ENCODE assay signal across 25 cellular contexts in the genomic region with DNA sequence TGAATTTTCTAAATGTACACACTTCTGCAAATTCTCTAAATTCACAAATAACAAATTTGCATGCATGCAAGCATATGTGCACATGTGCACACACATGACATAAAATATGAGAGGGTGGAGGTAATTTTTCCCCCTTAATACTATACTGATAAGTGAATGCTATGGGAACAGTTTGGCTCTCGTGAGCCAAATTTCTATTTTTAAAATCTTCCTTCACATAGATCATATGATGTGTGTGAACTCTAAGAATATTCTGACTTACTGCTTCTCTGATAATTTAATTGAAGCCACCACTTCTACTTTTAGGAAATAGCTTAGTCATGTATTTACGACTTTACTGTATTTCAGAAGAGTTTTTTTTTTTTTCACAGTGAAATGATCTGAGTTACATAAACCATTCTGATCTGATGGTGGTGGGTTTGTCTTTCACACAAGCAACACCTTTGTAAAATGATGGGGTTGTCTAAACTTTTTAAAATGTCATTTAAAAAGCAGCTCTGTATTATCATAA.
DNase-seq lines count a peak whose midpoint lies in the region; ATAC-seq, FAIRE-seq and TF ChIP-seq lines count a peak whose summit lies in the region.
"Had no signal": no experiment of that assay in that cellular context is flagged by ENCODE, and none has a peak within 500 bp of the region (broad histone marks: within the 10 kb centered on the region; RNA-seq: fewer than 3 reads in every experiment).

No MANE protein-coding gene starts in this region.

- POLR2A ChIA-PET in K562 (lab: Yijun Ruan, JAX): no interaction called here

- no peak overlapping the region for H3K9ac ChIP-seq in K562 (ENCODE audit: insufficient read depth in 1 of 2, low read depth in 2 of 2, low read length in 2 of 2)

- CTCF ChIA-PET in K562 (lab: Yijun Ruan, JAX; ENCODE audit: low intra/inter-chr PET ratio): no interaction called here

- H4K20me1 ChIP-seq in K562 (replicated peaks; ENCODE audit: control insufficient read depth, insufficient read depth, low read length) (no peaks in the 10 kb centered on the region), osteoblast (ENCODE audit: insufficient read depth, low read length) (no peaks in the 10 kb centered on the region)

- H3K27me3 ChIP-seq in K562 (ENCODE audit: control insufficient read depth in 2 of 2, insufficient read depth in 2 of 2, low read length in 2 of 2) (no peaks in the 10 kb centered on the region), osteoblast (ENCODE audit: insufficient read depth, low read length) (no peaks in the 10 kb centered on the region)

- intact Hi-C loops in K562 (cut with micrococcal nuclease): no loop called here
- intact Hi-C loops in lower leg skin (cut with DNase I; ENCODE audit: low total_unique reads): no loop called here

- H2AFZ ChIP-seq in K562 (ENCODE audit: low read depth, low read length) (no peak overlapping the region), osteoblast (ENCODE audit: low read length) (no peak overlapping the region)

- FAIRE-seq in K562 (lab: Jason Lieb, UNC): no peak
- FAIRE-seq: frontal cortex had no signal

- WGBS in K562 (ENCODE audit: insufficient coverage, low coverage, missing lambda C conversion rate): 62% methylated on average over 2 of the region's 2 CpGs
- WGBS in lower leg skin, 2 donors: 38 to 49% methylated on average over 2 of the region's 2 CpGs

- no peak overlapping the region for H3K4me3 ChIP-seq in K562
- no peak overlapping the region for H3K4me3 ChIP-seq in osteoblast (ENCODE audit: insufficient read depth, low read length)
- no peak overlapping the region for H3K4me3 ChIP-seq in lower leg skin (ENCODE audit: low read depth, poor library complexity, severe bottlenecking)
- H3K4me3 ChIP-seq: skin epidermis had no signal

- no peak for TF ChIP-seq EP300 in K562 (IDR thresholded peaks at IDR 0.05; ENCODE audit: low read length)

- TF ChIP-seq RAD21 in K562 (CRISPR knock-in tag; conservative IDR thresholded peaks at IDR 0.05 in 1 of 2, IDR thresholded peaks at IDR 0.05 in 1 of 2): no peak

- peak; percentile 68 for DNase-seq in EH (ENCODE audit: low read depth)
- DNase-seq in KBM-7: peak; percentile 15
- no peak for DNase-seq in K562 (ENCODE audit: extremely low read depth in 1 of 4, low spot score in 3 of 4)
- DNase-seq in osteoblast (ENCODE audit: insufficient read length, low spot score, missing footprints): peak; percentile 50
- no peak for DNase-seq in DMS53 (lab: John Stamatoyannopoulos, UW)
- no peak for DNase-seq in NCI-H526 (lab: John Stamatoyannopoulos, UW)
- no peak for DNase-seq in lower leg skin (ENCODE audit: low spot score in 2 of 2)
- DNase-seq: activated CD4-positive, alpha-beta T cell treated with anti-CD3 and anti-CD28 coated beads, Interleukin-2, amount 50 U/mL, for 48 hours; activated naive CD4-positive, alpha-beta T cell; activated naive CD8-positive, alpha-beta T cell treated with anti-CD3 and anti-CD28 coated beads, Interleukin-2, amount 50 U/mL, for 24 hours; cortex of kidney; DMS79; effector memory CD4-positive, alpha-beta T cell; GF-D8; H9; NCI-H1048; NCI-H1694 treated with DMSO at 0.1 percent for 48 hours; NCI-H446 treated with DMSO at 0.1 percent for 48 hours; NCI-H82; stimulated activated naive B cell treated with anti-CD40 and anti-IgM and Interleukin-4, amounts not matched to agents 10 μg/mL and 1 μg/mL and 100 μg/mL, for 72 hours; substantia nigra; trophoblast cell had no signal

- H3K4me2 ChIP-seq in K562 (ENCODE audit: insufficient read depth, low read length) (no peak overlapping the region), osteoblast (ENCODE audit: insufficient read depth, low read length) (no peak overlapping the region)

- in situ Hi-C loops in KBM-7 (cut with MboI; ENCODE audit: low pct_unique_long_range_greater_than_20kb, low sequenced_read_pairs) (no loop called here), K562 (cut with MboI) (no loop called here)

- BruUV-seq in K562 (replicated peaks; lab: Mats Ljungman, UMichigan): no TSS peak

- H3K79me2 ChIP-seq in K562 (ENCODE audit: control insufficient read depth, insufficient read depth, low read length) (no peaks in the 10 kb centered on the region), osteoblast (ENCODE audit: insufficient read depth, low read length) (no peaks in the 10 kb centered on the region)

- no peaks in the 10 kb centered on the region for H3K4me1 ChIP-seq in K562 (replicated peaks in 1 of 2; ENCODE audit: control insufficient read depth in 2 of 2, insufficient read depth in 2 of 2, low read length in 2 of 2)
- H3K4me1 ChIP-seq in osteoblast (ENCODE audit: insufficient read depth, low read length): peaks cover 10% of the 10 kb centered on the region

- TF ChIP-seq CTCF in K562 (IDR thresholded peaks at IDR 0.05 in 2 of 3, conservative IDR thresholded peaks at IDR 0.05 in 1 of 3; ENCODE audit: insufficient read depth in 2 of 3, low read depth in 1 of 3, low read length in 3 of 3) (no peak), osteoblast (IDR thresholded peaks at IDR 0.05; ENCODE audit: extremely low read depth, low read depth, low read length) (no peak), lower leg skin (IDR thresholded peaks at IDR 0.05) (no peak)

- no peaks in the 10 kb centered on the region for H3K36me3 ChIP-seq in K562 (ENCODE audit: control insufficient read depth, insufficient read depth, low read length)
- no peaks in the 10 kb centered on the region for H3K36me3 ChIP-seq in osteoblast (ENCODE audit: insufficient read depth, low read length)

- ATAC-seq in K562: no peak
- ATAC-seq: activated CD4-positive, CD25-positive, alpha-beta regulatory T cell treated with anti-CD3 and anti-CD28 coated beads, Interleukin-2, amount 50 U/mL, for 24 hours; activated naive CD8-positive, alpha-beta T cell treated with anti-CD3 and anti-CD28 coated beads, Interleukin-2, amount 50 U/mL, for 24 hours; stimulated activated naive B cell treated with anti-CD40 and anti-IgM and Interleukin-4, amounts not matched to agents 10 μg/mL and 1 μg/mL and 100 μg/mL, for 72 hours had no signal

- H3K27ac ChIP-seq in K562 (ENCODE audit: extremely low read depth, low read depth, low read length): no peak overlapping the region
- no peak overlapping the region for H3K27ac ChIP-seq in osteoblast (ENCODE audit: low read depth, low read length)
- H3K27ac ChIP-seq: skin epidermis had no signal

- H3K9me3 ChIP-seq in K562 (replicated peaks; ENCODE audit: control insufficient read depth, insufficient read depth, low read depth, low read length) (no peaks in the 10 kb centered on the region), osteoblast (ENCODE audit: low read depth, low read length) (no peaks in the 10 kb centered on the region)

- no peaks in the 10 kb centered on the region for H3K9me1 ChIP-seq in K562 (ENCODE audit: control insufficient read depth, insufficient read depth, low read length)

- no peak for TF ChIP-seq POLR2A in K562 (conservative IDR thresholded peaks at IDR 0.05)
- TF ChIP-seq POLR2A in lower leg skin (IDR thresholded peaks at IDR 0.05): no peak

TF ChIP-seq in K562, 482 proteins besides CTCF, POLR2A, EP300 and RAD21 (continues in another document):
- TF ChIP-seq, protein P1, sequence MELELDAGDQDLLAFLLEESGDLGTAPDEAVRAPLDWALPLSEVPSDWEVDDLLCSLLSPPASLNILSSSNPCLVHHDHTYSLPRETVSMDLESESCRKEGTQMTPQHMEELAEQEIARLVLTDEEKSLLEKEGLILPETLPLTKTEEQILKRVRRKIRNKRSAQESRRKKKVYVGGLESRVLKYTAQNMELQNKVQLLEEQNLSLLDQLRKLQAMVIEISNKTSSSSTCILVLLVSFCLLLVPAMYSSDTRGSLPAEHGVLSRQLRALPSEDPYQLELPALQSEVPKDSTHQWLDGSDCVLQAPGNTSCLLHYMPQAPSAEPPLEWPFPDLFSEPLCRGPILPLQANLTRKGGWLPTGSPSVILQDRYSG (tag; conservative IDR thresholded peaks at IDR 0.05; ENCODE audit: low read depth): no peak
- no peak for TF ChIP-seq IRF1 (CRISPR knock-in tag; IDR thresholded peaks at IDR 0.05; ENCODE audit: borderline replicate concordance)
- no peak for TF ChIP-seq ELK1 (CRISPR knock-in tag; IDR thresholded peaks at IDR 0.05)
- TF ChIP-seq FOSL1 (tag; conservative IDR thresholded peaks at IDR 0.05): no peak
- 0 out of 2 replicates have a peak, but pooled peaks have one; percentile 29 for TF ChIP-seq MAFG (tag; conservative IDR thresholded peaks at IDR 0.05)
- peak; percentile 40; the same call in 1 of the 2 replicates for TF ChIP-seq C11orf30 (IDR thresholded peaks at IDR 0.05; ENCODE audit: low read depth)
- TF ChIP-seq ZNF316 (IDR thresholded peaks at IDR 0.05): peak; percentile 75
- TF ChIP-seq NUFIP1 (IDR thresholded peaks at IDR 0.05; ENCODE audit: partially characterized antibody): no peak
- TF ChIP-seq HDGF (IDR thresholded peaks at IDR 0.05): no peak
- TF ChIP-seq ZNF134 (CRISPR knock-in tag; conservative IDR thresholded peaks at IDR 0.05): no peak
- no peak for TF ChIP-seq JUN (IDR thresholded peaks at IDR 0.05; ENCODE audit: borderline replicate concordance, low read depth, low read length)
- no peak for TF ChIP-seq JUN (CRISPR knock-in tag; IDR thresholded peaks at IDR 0.05; ENCODE audit: borderline replicate concordance)
- no peak for TF ChIP-seq EGR1 (conservative IDR thresholded peaks at IDR 0.05)

Comparison
In these comparisons a context has a peak if more than half of its experiments do, and no peak if none do; other contexts are left out.
1. DNase-seq: peak in EH (single experiment), KBM-7 (single experiment) and osteoblast (single experiment); none in K562 (0 of 4), DMS53 (single experiment), NCI-H526 (0 of 2) and lower leg skin (0 of 2).